In the genomic region with DNA sequence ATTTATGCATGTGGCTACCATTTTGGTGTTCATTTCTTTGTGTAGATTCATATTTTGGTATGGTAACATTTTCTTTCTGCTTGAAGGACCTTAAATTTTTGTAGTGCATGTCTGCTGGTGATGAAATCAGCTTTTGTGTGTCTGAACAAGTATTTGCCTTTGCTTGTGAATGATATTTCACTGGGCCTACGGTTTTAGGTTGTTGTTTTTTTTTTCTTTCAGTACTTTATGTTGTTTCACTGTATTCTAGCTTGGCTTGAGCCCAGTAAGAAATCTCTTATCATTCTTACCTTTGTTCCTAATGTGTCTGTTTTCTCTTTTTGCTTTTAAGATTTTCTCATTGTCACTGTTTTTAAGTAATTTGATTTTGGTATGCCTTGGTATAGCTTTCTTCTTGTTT, we compare ENCODE assay signal across 17 cellular contexts. TPM values are rescaled to one million over a fixed set of nuclear protein-coding genes. Genes with fewer than 3 reads are reported as not detected.
DNase-seq lines count a peak whose midpoint lies in the region; FAIRE-seq and TF ChIP-seq lines count a peak whose summit lies in the region.
"Had no signal": no experiment of that assay in that cellular context is flagged by ENCODE, and none has a peak within 500 bp of the region (broad histone marks: within the 10 kb centered on the region; RNA-seq: fewer than 3 reads in every experiment).

No MANE protein-coding gene starts in this region.

- CTCF ChIA-PET in activated CD4-positive, alpha-beta T cell treated with anti-CD3 and anti-CD28 coated beads, Interleukin-2, amount 10 ng/mL, durations not matched to agents 7 days and 5 days (lab: Charles Lee) = interaction anchor here (0.6 kb wide), 1 partner anchor 114 kb away, joined by 3 read pairs; no protein-coding TSS in a partner anchor
- CTCF ChIA-PET in RWPE1 (lab: Yijun Ruan, JAX) = interaction anchor here (1.0 to 1.1 kb wide), 2 partner anchors 13 to 87 kb away, joined by 3 read pairs; no protein-coding TSS in a partner anchor

- H3K9me3 Mint-ChIP-seq in activated CD4-positive, alpha-beta T cell treated with anti-CD3 and anti-CD28 coated beads, Interleukin-2, amount 10 ng/mL, durations not matched to agents 7 days and 5 days = no peaks in the 10 kb centered on the region
- no peaks in the 10 kb centered on the region for H3K9me3 Mint-ChIP-seq in dendritic cell treated with granulocyte-macrophage colony-stimulating factor and Interleukin-4, amounts not matched to agents 40 ng/mL and 50 ng/mL, for 4 days
- H3K9me3 Mint-ChIP-seq in nephron progenitor cell = no peaks in the 10 kb centered on the region
- H3K9me3 Mint-ChIP-seq: endodermal cell, GM23338, nephron had no signal

- intact Hi-C loops in dendritic cell treated with granulocyte-macrophage colony-stimulating factor and Interleukin-4, amounts not matched to agents 40 ng/mL and 50 ng/mL, for 4 days (cut with micrococcal nuclease) = no loop called here

- no peak for DNase-seq in activated CD4-positive, alpha-beta T cell treated with anti-CD3 and anti-CD28 coated beads, Interleukin-2, amount 10 ng/mL, durations not matched to agents 7 days and 5 days
- no peak for DNase-seq in activated CD4-positive, alpha-beta T cell treated with anti-CD3 and anti-CD28 coated beads, Interleukin-2, amount 50 U/mL, for 48 hours
- peak; percentile 8 for DNase-seq in RWPE1 (ENCODE audit: low spot score)
- DNase-seq in nephron progenitor cell = no peak
- no peak for DNase-seq in iPS-NIHi11 (ENCODE audit: low spot score)
- DNase-seq in Ammon's horn (ENCODE audit: low spot score) = no peak
- no peak for DNase-seq in HTR-8/SVneo (ENCODE audit: insufficient read length, low spot score)
- DNase-seq: body of pancreas, endodermal cell, KG1, NCI-H1436, NCI-H446 treated with DMSO at 0.1 percent for 48 hours, sigmoid colon had no signal

- H3K27ac Mint-ChIP-seq in activated CD4-positive, alpha-beta T cell treated with anti-CD3 and anti-CD28 coated beads, Interleukin-2, amount 10 ng/mL, durations not matched to agents 7 days and 5 days = peak overlapping the region; percentile 42
- peak overlapping the region; percentile 79 for H3K27ac Mint-ChIP-seq in dendritic cell treated with granulocyte-macrophage colony-stimulating factor and Interleukin-4, amounts not matched to agents 40 ng/mL and 50 ng/mL, for 4 days
- peak overlapping the region; percentile 39 for H3K27ac Mint-ChIP-seq in nephron progenitor cell
- H3K27ac Mint-ChIP-seq: endodermal cell, GM23338 had no signal

- H3K36me3 Mint-ChIP-seq in activated CD4-positive, alpha-beta T cell treated with anti-CD3 and anti-CD28 coated beads, Interleukin-2, amount 10 ng/mL, durations not matched to agents 7 days and 5 days (ENCODE audit: low read depth) = peaks cover 2% of the 10 kb centered on the region
- H3K36me3 Mint-ChIP-seq in dendritic cell treated with granulocyte-macrophage colony-stimulating factor and Interleukin-4, amounts not matched to agents 40 ng/mL and 50 ng/mL, for 4 days (ENCODE audit: low read depth) = peaks cover 7% of the 10 kb centered on the region
- H3K36me3 Mint-ChIP-seq in nephron progenitor cell (ENCODE audit: low read depth) = peaks cover 4% of the 10 kb centered on the region

- H3K4me1 Mint-ChIP-seq in activated CD4-positive, alpha-beta T cell treated with anti-CD3 and anti-CD28 coated beads, Interleukin-2, amount 10 ng/mL, durations not matched to agents 7 days and 5 days = peaks cover 27% of the 10 kb centered on the region
- peaks cover 29% of the 10 kb centered on the region for H3K4me1 Mint-ChIP-seq in dendritic cell treated with granulocyte-macrophage colony-stimulating factor and Interleukin-4, amounts not matched to agents 40 ng/mL and 50 ng/mL, for 4 days (ENCODE audit: low read depth)
- H3K4me1 Mint-ChIP-seq in nephron progenitor cell = no peaks in the 10 kb centered on the region

- no peak overlapping the region for H3K4me3 Mint-ChIP-seq in activated CD4-positive, alpha-beta T cell treated with anti-CD3 and anti-CD28 coated beads, Interleukin-2, amount 10 ng/mL, durations not matched to agents 7 days and 5 days
- H3K4me3 Mint-ChIP-seq in dendritic cell treated with granulocyte-macrophage colony-stimulating factor and Interleukin-4, amounts not matched to agents 40 ng/mL and 50 ng/mL, for 4 days = no peak overlapping the region
- no peak overlapping the region for H3K4me3 Mint-ChIP-seq in nephron progenitor cell
- H3K4me3 Mint-ChIP-seq: endodermal cell, GM23338, nephron had no signal

- FAIRE-seq in HTR-8/SVneo (lab: Jason Lieb, UNC) = no peak
- FAIRE-seq: A204.1 had no signal

- no peaks in the 10 kb centered on the region for H3K27me3 Mint-ChIP-seq in activated CD4-positive, alpha-beta T cell treated with anti-CD3 and anti-CD28 coated beads, Interleukin-2, amount 10 ng/mL, durations not matched to agents 7 days and 5 days
- no peaks in the 10 kb centered on the region for H3K27me3 Mint-ChIP-seq in dendritic cell treated with granulocyte-macrophage colony-stimulating factor and Interleukin-4, amounts not matched to agents 40 ng/mL and 50 ng/mL, for 4 days
- no peaks in the 10 kb centered on the region for H3K27me3 Mint-ChIP-seq in nephron progenitor cell (ENCODE audit: low read depth, poor library complexity)

- peak overlapping the region; percentile 92 for H3K27ac ChIP-seq in RWPE1

- TF ChIP-seq CTCF in RWPE1 (conservative IDR thresholded peaks at IDR 0.05; ENCODE audit: low read depth) = no peak
- TF ChIP-seq CTCF in nephron progenitor cell (IDR thresholded peaks at IDR 0.05) = no peak

- POLR2A ChIA-PET in activated CD4-positive, alpha-beta T cell treated with anti-CD3 and anti-CD28 coated beads, Interleukin-2, amount 10 ng/mL, durations not matched to agents 7 days and 5 days (lab: Charles Lee) = no interaction called here
- POLR2A ChIA-PET in RWPE1 (lab: Yijun Ruan, JAX; ENCODE audit: low non-redundant PET) = interaction anchor here (0.6 to 0.7 kb wide), 3 partner anchors 19 to 257 kb away, joined by 3 to 9 read pairs (median 6); a partner anchor contains a TSS

RNA-seq across cellular contexts. Expression of a gene that starts 31.9 kb away (rescaled TPM):
- 10 to 100 TPM; 12.9 to 13.3 TPM for total RNA-seq in activated CD4-positive, alpha-beta T cell treated with anti-CD3 and anti-CD28 coated beads, Interleukin-2, amount 10 ng/mL, durations not matched to agents 7 days and 5 days
